ENCODE assay signal across 23 cellular contexts in genomic region chr16:50411034-50411433, GRCh38. TPM values are rescaled to one million over a fixed set of nuclear protein-coding genes. Genes with fewer than 3 reads are reported as not detected.
DNase-seq lines count a peak whose midpoint lies in the region; ATAC-seq, FAIRE-seq and TF ChIP-seq lines count a peak whose summit lies in the region.
"Had no signal": no experiment of that assay in that cellular context is flagged by ENCODE, and none has a peak within 500 bp of the region (broad histone marks: within the 10 kb centered on the region; RNA-seq: fewer than 3 reads in every experiment).

No MANE protein-coding gene starts in this region.

- H3K79me2 ChIP-seq in HepG2 (ENCODE audit: insufficient read depth, low read length) (no peaks in the 10 kb centered on the region), GM12878 (ENCODE audit: control insufficient read depth, insufficient read depth, low read length) (no peaks in the 10 kb centered on the region), keratinocyte (ENCODE audit: control insufficient read depth, insufficient read depth, low read length) (no peaks in the 10 kb centered on the region)

- no peak overlapping the region for H3K4me3 ChIP-seq in HepG2 (replicated peaks in 1 of 3; ENCODE audit: insufficient read depth in 1 of 3, low read depth in 2 of 3, low read length in 3 of 3)
- H3K4me3 ChIP-seq in right lobe of liver: no peak overlapping the region
- no peak overlapping the region for H3K4me3 ChIP-seq in GM12878
- no peak overlapping the region for H3K4me3 ChIP-seq in keratinocyte (ENCODE audit: control insufficient read depth in 2 of 3, extremely low read depth in 1 of 3, insufficient read depth in 2 of 3, low read depth in 1 of 3, low read length in 3 of 3)
- H3K4me3 ChIP-seq: A549; BLaER1 treated with 17β-estradiol and CSF1 and Interleukin-3, amounts not matched to agents 10 nM and 100 nM had no signal

- H3K4me2 ChIP-seq in HepG2 (ENCODE audit: low read depth, low read length): no peak overlapping the region
- H3K4me2 ChIP-seq in GM12878 (ENCODE audit: control insufficient read depth, insufficient read depth): no peak overlapping the region
- H3K4me2 ChIP-seq in keratinocyte (ENCODE audit: control insufficient read depth, extremely low read depth, insufficient read depth, low read depth, low read length): no peak overlapping the region
- H3K4me2 ChIP-seq: A549; BLaER1 treated with 17β-estradiol and CSF1 and Interleukin-3, amounts not matched to agents 10 nM and 100 nM had no signal

- H3K36me3 Mint-ChIP-seq in activated CD8-positive, alpha-beta memory T cell treated with anti-CD3 and anti-CD28 coated beads, Interleukin-2, amount 10 ng/mL, durations not matched to agents 7 days and 5 days: no peaks in the 10 kb centered on the region
- H3K36me3 Mint-ChIP-seq: CD8-positive, alpha-beta T cell had no signal

- no peak for TF ChIP-seq POLR2A in HepG2 (IDR thresholded peaks at IDR 0.05; ENCODE audit: insufficient read depth in 1 of 2, low read depth in 2 of 2, low read length in 2 of 2)
- TF ChIP-seq POLR2A in right lobe of liver (IDR thresholded peaks at IDR 0.05): no peak
- no peak for TF ChIP-seq POLR2A in GM12878 (IDR thresholded peaks at IDR 0.05; ENCODE audit: low read depth, low read length)

- H3K9me3 Mint-ChIP-seq in activated CD8-positive, alpha-beta memory T cell treated with anti-CD3 and anti-CD28 coated beads, Interleukin-2, amount 10 ng/mL, durations not matched to agents 7 days and 5 days (ENCODE audit: low read depth): peaks cover 3% of the 10 kb centered on the region

- POLR2A ChIA-PET in HepG2 (lab: Yijun Ruan, JAX) (interaction anchor here (0.6 kb wide), 1 partner anchor 256 kb away, joined by 3 read pairs; no protein-coding TSS in a partner anchor), GM12878 (lab: Charles Lee) (no interaction called here)

- H3K27ac ChIP-seq in HepG2 (ENCODE audit: extremely low read length, insufficient read depth, low read length) (no peak overlapping the region), right lobe of liver (no peak overlapping the region), GM12878 (ENCODE audit: control insufficient read depth, insufficient read depth) (no peak overlapping the region), keratinocyte (ENCODE audit: control insufficient read depth, insufficient read depth, low read length) (no peak overlapping the region)
- H3K27ac ChIP-seq: 22Rv1; A549; BLaER1 treated with 17β-estradiol and CSF1 and Interleukin-3, amounts not matched to agents 10 nM and 100 nM; C4-2B had no signal

- WGBS in HepG2 (ENCODE audit: low lambda C conversion rate): 4% methylated on average over 2 of the region's 2 CpGs
- 83% methylated on average over 2 of the region's 2 CpGs for WGBS in right lobe of liver (ENCODE audit: insufficient coverage, low coverage, low lambda C conversion rate, missing lambda C conversion rate)
- WGBS in GM12878 (ENCODE audit: insufficient coverage, insufficient replicate concordance, low lambda C conversion rate, missing lambda C conversion rate): 36% methylated on average over 2 of the region's 2 CpGs

- RAD21 ChIA-PET in GM12878 (lab: Charles Lee; ENCODE audit: unreplicated experiment): no interaction called here

- H3K9ac ChIP-seq in HepG2 (ENCODE audit: insufficient read depth, low read depth, low read length): no peak overlapping the region
- no peak overlapping the region for H3K9ac ChIP-seq in GM12878 (ENCODE audit: control insufficient read depth, insufficient read depth, low read length)
- H3K9ac ChIP-seq in keratinocyte (ENCODE audit: control insufficient read depth, extremely low read depth, insufficient read depth, low read length): no peak overlapping the region
- H3K9ac ChIP-seq: BLaER1 treated with 17β-estradiol and CSF1 and Interleukin-3, amounts not matched to agents 10 nM and 100 nM had no signal

- H3K27me3 ChIP-seq in HepG2 (ENCODE audit: control insufficient read depth in 1 of 2, insufficient read depth in 2 of 2, low read length in 2 of 2) (peaks cover 0 to 5% of the 10 kb centered on the region in 2 experiments; a peak in 2 of 5 replicates), right lobe of liver (no peaks in the 10 kb centered on the region), GM12878 (replicated peaks in 1 of 2; ENCODE audit: control insufficient read depth in 2 of 2, insufficient read depth in 2 of 2, low read length in 1 of 2) (no peaks in the 10 kb centered on the region), keratinocyte (ENCODE audit: control insufficient read depth, extremely low read depth, insufficient read depth, low read length) (no peaks in the 10 kb centered on the region)
- H3K27me3 ChIP-seq: BLaER1 treated with 17β-estradiol and CSF1 and Interleukin-3, amounts not matched to agents 10 nM and 100 nM had no signal

- peaks cover 7% of the 10 kb centered on the region for H3K27me3 Mint-ChIP-seq in activated CD8-positive, alpha-beta memory T cell treated with anti-CD3 and anti-CD28 coated beads, Interleukin-2, amount 10 ng/mL, durations not matched to agents 7 days and 5 days
- H3K27me3 Mint-ChIP-seq: CD4-positive, alpha-beta T cell had no signal

- H3K4me3 Mint-ChIP-seq in activated CD8-positive, alpha-beta memory T cell treated with anti-CD3 and anti-CD28 coated beads, Interleukin-2, amount 10 ng/mL, durations not matched to agents 7 days and 5 days: no peak overlapping the region
- H3K4me3 Mint-ChIP-seq: B cell; CD4-positive, alpha-beta T cell; CD8-positive, alpha-beta T cell had no signal

- H3K9me1 ChIP-seq in keratinocyte (ENCODE audit: control insufficient read depth, extremely low read depth, insufficient read depth, low read length): no peaks in the 10 kb centered on the region

- H3K36me3 ChIP-seq in HepG2 (replicated peaks in 1 of 2; ENCODE audit: control insufficient read depth in 1 of 2, insufficient read depth in 2 of 2, low read length in 2 of 2) (no peaks in the 10 kb centered on the region), right lobe of liver (no peaks in the 10 kb centered on the region), GM12878 (ENCODE audit: control insufficient read depth in 2 of 2, insufficient read depth in 2 of 2, low read length in 1 of 2) (no peaks in the 10 kb centered on the region), keratinocyte (ENCODE audit: control insufficient read depth in 2 of 2, extremely low read depth in 1 of 2, insufficient read depth in 2 of 2, low read length in 2 of 2) (no peaks in the 10 kb centered on the region)
- H3K36me3 ChIP-seq: BLaER1 treated with 17β-estradiol and CSF1 and Interleukin-3, amounts not matched to agents 10 nM and 100 nM had no signal

- TF ChIP-seq EP300 in HepG2 (IDR thresholded peaks at IDR 0.05; ENCODE audit: low read depth in 2 of 2, low read length in 2 of 2) (no peak), HepG2 (CRISPR knock-in tag; IDR thresholded peaks at IDR 0.05; ENCODE audit: borderline replicate concordance) (no peak), GM12878 (IDR thresholded peaks at IDR 0.05; ENCODE audit: borderline replicate concordance in 1 of 2, control insufficient read depth in 1 of 2, low read depth in 2 of 2, low read length in 2 of 2) (no peak)

- no peaks in the 10 kb centered on the region for H4K20me1 ChIP-seq in HepG2 (ENCODE audit: insufficient read depth, low read length)
- no peaks in the 10 kb centered on the region for H4K20me1 ChIP-seq in GM12878 (ENCODE audit: control insufficient read depth, insufficient read depth)
- H4K20me1 ChIP-seq in keratinocyte (ENCODE audit: control insufficient read depth, extremely low read depth, insufficient read depth, low read length): no peaks in the 10 kb centered on the region
- H4K20me1 ChIP-seq: BLaER1 treated with 17β-estradiol and CSF1 and Interleukin-3, amounts not matched to agents 10 nM and 100 nM had no signal

- dilution Hi-C loops in keratinocyte (cut with MboI; ENCODE audit: extremely low pct_ligation_motif_present, low sequenced_read_pairs): no loop called here

- ATAC-seq in HepG2 (no peak), right lobe of liver (no peak), GM12878 (no peak), GM21723 (IDR thresholded peaks at IDR 0.05; ENCODE audit: unreplicated experiment) (no peak), HG02571 (IDR thresholded peaks at IDR 0.05; ENCODE audit: unreplicated experiment) (no peak)
- ATAC-seq in activated CD8-positive, alpha-beta memory T cell treated with anti-CD3 and anti-CD28 coated beads, Interleukin-2, amount 10 ng/mL, durations not matched to agents 7 days and 5 days: no peak
- ATAC-seq: A549; CD8-positive, alpha-beta T cell had no signal

- peaks cover 12% of the 10 kb centered on the region for H3K4me1 ChIP-seq in HepG2 (ENCODE audit: insufficient read depth, low read length)
- no peaks in the 10 kb centered on the region for H3K4me1 ChIP-seq in right lobe of liver
- no peaks in the 10 kb centered on the region for H3K4me1 ChIP-seq in GM12878 (ENCODE audit: control insufficient read depth, insufficient read depth, low read length)
- no peaks in the 10 kb centered on the region for H3K4me1 ChIP-seq in keratinocyte (ENCODE audit: control insufficient read depth, extremely low read depth, insufficient read depth, low read length)
- H3K4me1 ChIP-seq: A549; BLaER1 treated with 17β-estradiol and CSF1 and Interleukin-3, amounts not matched to agents 10 nM and 100 nM; Caco-2 had no signal

- no peaks in the 10 kb centered on the region for H3K4me1 Mint-ChIP-seq in activated CD8-positive, alpha-beta memory T cell treated with anti-CD3 and anti-CD28 coated beads, Interleukin-2, amount 10 ng/mL, durations not matched to agents 7 days and 5 days
- H3K4me1 Mint-ChIP-seq: B cell had no signal

- BruUV-seq in HepG2 (replicated peaks; lab: Mats Ljungman, UMichigan): no TSS peak
- no TSS peak for BruUV-seq in GM12878 (replicated peaks; lab: Mats Ljungman, UMichigan)

- H3K9me3 ChIP-seq in HepG2 (ENCODE audit: low read length) (peaks cover 4% of the 10 kb centered on the region), right lobe of liver (peaks cover 0 to 2% (median 0%) of the 10 kb centered on the region in 4 donors), GM12878 (replicated peaks; ENCODE audit: control insufficient read depth, insufficient read depth, low read length) (no peaks in the 10 kb centered on the region; the same call in 2 of the 3 replicates), keratinocyte (ENCODE audit: control insufficient read depth, low read depth, low read length) (no peaks in the 10 kb centered on the region)

- H3K27ac Mint-ChIP-seq in activated CD8-positive, alpha-beta memory T cell treated with anti-CD3 and anti-CD28 coated beads, Interleukin-2, amount 10 ng/mL, durations not matched to agents 7 days and 5 days: no peak overlapping the region
- H3K27ac Mint-ChIP-seq: B cell; CD4-positive, alpha-beta T cell; CD8-positive, alpha-beta T cell had no signal

- SMC1A ChIA-PET in GM12878 (lab: Charles Lee; ENCODE audit: uncharacterized antibody, unreplicated experiment): no interaction called here

- H2AFZ ChIP-seq in HepG2 (ENCODE audit: low read length) (no peak overlapping the region), GM12878 (ENCODE audit: control insufficient read depth, low read depth, low read length) (no peak overlapping the region), keratinocyte (ENCODE audit: control insufficient read depth, low read length) (no peak overlapping the region)

- in situ Hi-C loops in HepG2 (cut with HindIII; ENCODE audit: extremely low pct_ligation_motif_present, low pct_unique_long_range_greater_than_20kb) (no loop called here), GM12878 (cut with MboI) (no loop called here)

- DNase-seq in HepG2 (ENCODE audit: low spot score) (no peak), right lobe of liver (no peak), GM12878 (ENCODE audit: low read depth, low spot score) (no peak), keratinocyte (ENCODE audit: low read depth, low spot score) (no peak)
- no peak for DNase-seq in activated CD8-positive, alpha-beta memory T cell treated with anti-CD3 and anti-CD28 coated beads, Interleukin-2, amount 10 ng/mL, durations not matched to agents 7 days and 5 days
- DNase-seq: AML-193; Caco-2; Calu3; CD4-positive, alpha-beta T cell; DMS79 treated with DMSO at 0.1 percent for 48 hours; GF-D8 had no signal

- intact Hi-C loops in HepG2 (cut with micrococcal nuclease; ENCODE audit: unreplicated experiment): no loop called here
- intact Hi-C loops in right lobe of liver (cut with DNase I): no loop called here
- intact Hi-C loops in GM12878 (cut with micrococcal nuclease; ENCODE audit: unreplicated experiment): no loop called here

- TF ChIP-seq CTCF in HepG2 (CRISPR knock-in tag; IDR thresholded peaks at IDR 0.05) (no peak), right lobe of liver (IDR thresholded peaks at IDR 0.05) (no peak), GM12878 (IDR thresholded peaks at IDR 0.05 in 2 of 3, conservative IDR thresholded peaks at IDR 0.05 in 1 of 3; ENCODE audit: control insufficient read depth in 2 of 3, extremely low read depth in 1 of 3, insufficient read depth in 1 of 3, low read depth in 3 of 3, low read length in 3 of 3) (no peak), keratinocyte (optimal IDR thresholded peaks at IDR 0.05 in 1 of 3, IDR thresholded peaks at IDR 0.05 in 1 of 3, conservative IDR thresholded peaks at IDR 0.05 in 1 of 3; ENCODE audit: extremely low read depth in 1 of 3, insufficient read depth in 2 of 3, low read length in 3 of 3) (no peak)

- FAIRE-seq in HepG2 (lab: Jason Lieb, UNC): peak; percentile 56
- FAIRE-seq in GM12878 (lab: Jason Lieb, UNC): peak; percentile 23
- FAIRE-seq in keratinocyte (lab: Jason Lieb, UNC): peak; percentile 17
- FAIRE-seq: A549, D721Med, G401.6, GM12892, GM18507 had no signal

- no peak for TF ChIP-seq RAD21 in HepG2 (CRISPR knock-in tag; IDR thresholded peaks at IDR 0.05)
- TF ChIP-seq RAD21 in GM12878 (IDR thresholded peaks at IDR 0.05; ENCODE audit: insufficient read depth, low read depth, low read length): no peak

- CTCF ChIA-PET in HepG2 (lab: Yijun Ruan, JAX; ENCODE audit: low intra/inter-chr PET ratio, low total read pairs): no interaction called here
- CTCF ChIA-PET in GM12878 (lab: Yijun Ruan, JAX): no interaction called here
- CTCF ChIA-PET in activated CD8-positive, alpha-beta memory T cell treated with anti-CD3 and anti-CD28 coated beads, Interleukin-2, amount 10 ng/mL, durations not matched to agents 7 days and 5 days (lab: Charles Lee): no interaction called here

RNA-seq across cellular contexts. Expression of gene BRD7, which starts 42.2 kb away (rescaled TPM):
- total RNA-seq in HepG2 (2016; rRNA removed; fragmentation: Illumina TruSeq; extraction: Trizol): 149 and 169 TPM in 2 replicates
- 102 and 109 TPM in 2 replicates for total RNA-seq in HepG2 (2016; cell fraction: cytosol; rRNA removed; fragmentation: Illumina TruSeq; extraction: Trizol; ENCODE audit: low read depth)
- 149 and 160 TPM in 2 replicates for total RNA-seq in HepG2 (2016; cell fraction: insoluble cytoplasmic fraction; rRNA removed; fragmentation: Illumina TruSeq; extraction: Trizol)
- total RNA-seq in HepG2 (2016; cell fraction: membrane; rRNA removed; fragmentation: Illumina TruSeq; extraction: Trizol): 211 and 234 TPM in 2 replicates
- 80.9 and 96.6 TPM in 2 replicates for total RNA-seq in HepG2 (2016; cell fraction: nucleus; rRNA removed; fragmentation: Illumina TruSeq; extraction: Trizol)
- polyA plus RNA-seq in HepG2 (2011; rRNA removed): 68.3 and 82.3 TPM in 2 replicates
- polyA plus RNA-seq in HepG2 (2011; cell fraction: cytosol; rRNA removed): 30.2 and 39.5 TPM in 2 replicates
- polyA plus RNA-seq in HepG2 (2011; cell fraction: nucleus; rRNA removed): 39.2 and 41.3 TPM in 2 replicates
- polyA plus RNA-seq in HepG2 (2012): 76.6 and 93.4 TPM in 2 replicates
- polyA plus RNA-seq in HepG2 (2016; cell fraction: cytosol; fragmentation: Illumina TruSeq; extraction: Trizol; ENCODE audit: low read depth): 116 and 129 TPM in 2 replicates
- polyA plus RNA-seq in HepG2 (2016; cell fraction: insoluble cytoplasmic fraction; fragmentation: Illumina TruSeq; extraction: Trizol; ENCODE audit: low read depth): 172 and 183 TPM in 2 replicates
- 185 and 200 TPM in 2 replicates for polyA plus RNA-seq in HepG2 (2016; cell fraction: membrane; fragmentation: Illumina TruSeq; extraction: Trizol; ENCODE audit: low read depth)
- polyA plus RNA-seq in HepG2 (2016; cell fraction: nucleus; fragmentation: Illumina TruSeq; extraction: Trizol; ENCODE audit: insufficient read depth, low read depth): 132 and 135 TPM in 2 replicates
- 44.7 and 45.9 TPM in 2 replicates for polyA minus RNA-seq in HepG2 (2011; rRNA and poly(A)+ RNA removed; ENCODE audit: low replicate concordance)
- polyA minus RNA-seq in HepG2 (2011; cell fraction: cytosol; rRNA and poly(A)+ RNA removed): 31.4 and 39.7 TPM in 2 replicates
- 67.1 and 72.9 TPM in 2 replicates for polyA minus RNA-seq in HepG2 (2011; cell fraction: nucleus; rRNA and poly(A)+ RNA removed)
- total RNA-seq in right lobe of liver: 10 to 100 TPM; 16.9 to 24.1 (median 20.2) TPM
- 36.9 and 40.9 TPM in 2 replicates for total RNA-seq in GM12878 (2013; cell fraction: nucleolus; rRNA removed)
- 54.3 and 56.3 TPM in 2 replicates for total RNA-seq in GM12878 (2014; rRNA removed)
- total RNA-seq in GM12878 (2014; rRNA removed; fragmentation: Illumina TruSeq; extraction: Trizol): 74.5 and 74.7 TPM in 2 replicates
- total RNA-seq in GM12878 (2021): 65.2 and 67.4 TPM in 2 replicates
- 23.7 TPM for polyA plus RNA-seq in GM12878 (2011; ENCODE audit: low read depth)
- polyA plus RNA-seq in GM12878 (2011; rRNA removed): 64.4 and 85.4 TPM in 2 replicates
- 22.9 and 27.6 TPM in 2 replicates for polyA plus RNA-seq in GM12878 (2011; cell fraction: cytosol; rRNA removed)
- polyA plus RNA-seq in GM12878 (2011; cell fraction: nucleus; rRNA removed): 26.8 and 33.9 TPM in 2 replicates
- polyA plus RNA-seq in GM12878 (2012): 27.2 and 43.0 TPM in 2 replicates
- 74.6 and 113 TPM in 2 replicates for polyA plus RNA-seq in GM12878 (2014; fragmentation: Illumina TruSeq; extraction: Trizol)
- polyA plus RNA-seq in GM12878 (2014; fragmentation: Nextera tagmentation; extraction: Ambion mirVana): 10 to 100 TPM; 16.9 to 36.5 TPM
- 44.4 and 47.8 TPM in 2 replicates for polyA plus RNA-seq in GM12878 (2014; rRNA removed)
- 10 to 100 TPM; 18.9 to 47.6 TPM for polyA plus RNA-seq in GM12878 (2016; fragmentation: Nextera tagmentation; extraction: Ambion mirVana)
- polyA minus RNA-seq in GM12878 (2011; rRNA and poly(A)+ RNA removed): 34.6 and 42.2 TPM in 2 replicates
- polyA minus RNA-seq in GM12878 (2011; cell fraction: cytosol; rRNA and poly(A)+ RNA removed): 16.4 and 19.0 TPM in 2 replicates
- polyA minus RNA-seq in GM12878 (2011; cell fraction: nucleus; rRNA and poly(A)+ RNA removed): 19.5 and 29.7 TPM in 2 replicates
- 44.0 to 66.6 TPM (median 47.8 TPM) in 3 replicates for polyA plus RNA-seq in keratinocyte
- 193 TPM for polyA plus RNA-seq in keratinocyte (2011; ENCODE audit: low read depth)
- polyA plus RNA-seq in keratinocyte (2011; cell fraction: cytosol; rRNA removed): 37.9 and 66.4 TPM in 2 replicates
- 37.3 and 43.2 TPM in 2 replicates for polyA plus RNA-seq in keratinocyte (2011; cell fraction: nucleus; rRNA removed)
- 46.7 and 60.7 TPM in 2 replicates for polyA plus RNA-seq in keratinocyte (2012; ENCODE audit: low replicate concordance)
- polyA minus RNA-seq in keratinocyte: 23.2 to 70.3 TPM (median 29.4 TPM) in 3 replicates
- polyA minus RNA-seq in keratinocyte (2011; cell fraction: cytosol; rRNA and poly(A)+ RNA removed): 18.0 TPM
- 14.7 and 30.7 TPM in 2 replicates for polyA minus RNA-seq in keratinocyte (2011; cell fraction: nucleus; rRNA and poly(A)+ RNA removed)
- 100 to 1,000 TPM in 1 of 2 experiments, 10 to 100 TPM in 1; 85.0 to 102 TPM for total RNA-seq in activated CD8-positive, alpha-beta memory T cell treated with anti-CD3 and anti-CD28 coated beads, Interleukin-2, amount 10 ng/mL, durations not matched to agents 7 days and 5 days

Comparison
In these comparisons a context has a peak if more than half of its experiments do, and no peak if none do; other contexts are left out.
1. Of the 75 proteins assayed by ChIP-seq in both HepG2 and GM12878: peak only in HepG2: CEBPB; only in GM12878: none; in both: none; in neither: 74.